In the genomic region with DNA sequence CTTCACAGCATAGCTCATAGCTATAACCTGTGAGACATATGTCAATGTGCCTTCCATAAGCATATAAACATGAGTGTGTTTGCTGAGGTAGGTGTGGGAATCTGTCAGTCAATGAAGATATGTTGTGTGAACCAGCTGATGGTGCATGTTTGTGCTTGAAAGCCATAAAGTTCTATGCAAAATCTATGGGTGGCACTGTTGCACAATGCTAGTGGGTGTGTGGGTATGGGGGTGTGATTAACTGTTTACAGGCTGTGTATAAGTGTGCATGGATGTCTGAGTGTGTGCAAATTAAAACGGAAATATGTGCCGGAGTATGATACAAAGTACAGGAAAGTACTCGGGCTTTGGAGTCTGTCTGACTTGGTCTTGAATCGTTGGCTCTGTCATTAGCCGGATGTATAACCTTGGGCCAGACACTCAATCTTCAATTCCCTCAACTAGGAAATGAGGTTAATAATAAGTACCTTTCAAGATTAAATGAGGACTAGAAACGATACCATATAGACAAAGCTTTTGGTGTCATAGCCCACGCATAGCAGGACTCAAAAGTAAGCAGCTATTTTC, we compare ENCODE assay signal across 8 cellular contexts. TPM values are rescaled to one million over a fixed set of nuclear protein-coding genes. Genes with fewer than 3 reads are reported as not detected.
DNase-seq lines count a peak whose midpoint lies in the region; ATAC-seq, FAIRE-seq and TF ChIP-seq lines count a peak whose summit lies in the region.

No MANE protein-coding gene starts in this region.

- WGBS in H1 (ENCODE audit: extremely low coverage in 1 of 2, insufficient coverage in 1 of 2, insufficient read length in 1 of 2, insufficient replicate concordance in 2 of 2, low coverage in 1 of 2, low lambda C conversion rate in 2 of 2, missing lambda C conversion rate in 1 of 2), 2 experiments, result 78% methylated on average over 7 of the region's 7 CpGs; no CpG with 5 or more reads in 1 of the 2 experiments
- 7% methylated on average over 7 of the region's 7 CpGs for WGBS in suprapubic skin

- peaks cover 25% of the 10 kb centered on the region for H3K36me3 Mint-ChIP-seq in activated CD4-positive, alpha-beta T cell treated with anti-CD3 and anti-CD28 coated beads, Interleukin-2, amount 10 ng/mL, durations not matched to agents 7 days and 5 days (ENCODE audit: low read depth)

- peak overlapping the region; percentile 98 to 99 for H3K4me2 ChIP-seq in H1 (ENCODE audit: insufficient read depth in 1 of 2, low read depth in 2 of 2, low read length in 2 of 2)

- no peak overlapping the region for H4K8ac ChIP-seq in H1 (ENCODE audit: extremely low read depth, insufficient read depth, low read length)

- H3K79me1 ChIP-seq in H1 (ENCODE audit: low read depth, low read length), result no peaks in the 10 kb centered on the region

- no peak overlapping the region for H4K5ac ChIP-seq in H1 (ENCODE audit: insufficient read length, low read depth, low read length)

- 0 out of 2 replicates have a peak overlapping the region, but pooled peaks have one; percentile 2 for H2BK12ac ChIP-seq in H1 (ENCODE audit: low read depth, low read length)

- POLR2A ChIA-PET in activated CD4-positive, alpha-beta T cell treated with anti-CD3 and anti-CD28 coated beads, Interleukin-2, amount 10 ng/mL, durations not matched to agents 7 days and 5 days (lab: Charles Lee), result interaction anchor here (0.6 to 1.5 kb wide), 4 partner anchors 20 to 183 kb away, joined by 3 to 10 read pairs (median 4); no protein-coding TSS in a partner anchor
- POLR2A ChIA-PET in H1 (lab: Charles Lee; ENCODE audit: partially characterized antibody), result interaction anchor here (1.0 kb wide), 1 partner anchor 106 kb away, joined by 4 read pairs; no protein-coding TSS in a partner anchor

- no peak overlapping the region for H3K56ac ChIP-seq in H1 (replicated peaks; ENCODE audit: insufficient read length, low read depth, low read length)

- no peaks in the 10 kb centered on the region for H3K9me3 Mint-ChIP-seq in activated CD4-positive, alpha-beta T cell treated with anti-CD3 and anti-CD28 coated beads, Interleukin-2, amount 10 ng/mL, durations not matched to agents 7 days and 5 days

- no peak overlapping the region for H2AFZ ChIP-seq in H1 (ENCODE audit: low read length)

- no peak overlapping the region for H2AK5ac ChIP-seq in H1 (ENCODE audit: low read depth, low read length)

- H4K91ac ChIP-seq in H1 (replicated peaks; ENCODE audit: insufficient read length, low read length), result no peak overlapping the region

- DNase-seq in NCI-H446 (lab: John Stamatoyannopoulos, UW), result peak; percentile 22 to 45
- DNase-seq in NCI-H446 treated with DMSO at 0.1 percent for 48 hours (lab: John Stamatoyannopoulos, UW), result no peak
- DNase-seq in NCI-H1694 (lab: John Stamatoyannopoulos, UW), result peak; percentile 58
- DNase-seq in activated CD4-positive, alpha-beta T cell treated with anti-CD3 and anti-CD28 coated beads, Interleukin-2, amount 10 ng/mL, durations not matched to agents 7 days and 5 days, result peak; percentile 81
- no peak for DNase-seq in H1 (ENCODE audit: low read depth in 1 of 2, low spot score in 2 of 2)
- DNase-seq in mucosa of gallbladder (ENCODE audit: low spot score), result peak; percentile 51
- DNase-seq in suprapubic skin (ENCODE audit: low spot score in 2 of 2), result no peak

- H3K36me3 ChIP-seq in H1 (ENCODE audit: control insufficient read depth in 2 of 4, insufficient read depth in 4 of 4, low read length in 3 of 4) (no peaks in the 10 kb centered on the region), suprapubic skin (no peaks in the 10 kb centered on the region)

- H3K4me3 Mint-ChIP-seq in activated CD4-positive, alpha-beta T cell treated with anti-CD3 and anti-CD28 coated beads, Interleukin-2, amount 10 ng/mL, durations not matched to agents 7 days and 5 days, result peak overlapping the region; percentile 94

- TF ChIP-seq CTCF in H1 (IDR thresholded peaks at IDR 0.05; ENCODE audit: control extremely low read depth in 1 of 3, insufficient read depth in 1 of 3, low read depth in 1 of 3, low read length in 3 of 3), result no peak
- TF ChIP-seq CTCF in suprapubic skin (IDR thresholded peaks at IDR 0.05), result peak in 1 of 2 donors; percentile 12

- 0 out of 2 replicates have a peak overlapping the region, but pooled peaks have one; percentile 15 for H2BK20ac ChIP-seq in H1 (ENCODE audit: low read length)

- no peaks in the 10 kb centered on the region; a peak in 1 of 4 replicates for H3K79me2 ChIP-seq in H1 (ENCODE audit: control insufficient read depth in 1 of 2, insufficient read depth in 2 of 2, low read length in 2 of 2)

- H3K9ac ChIP-seq in H1 (replicated peaks in 1 of 4; ENCODE audit: extremely low read depth in 1 of 4, low read depth in 3 of 4, low read length in 3 of 4), result no peak overlapping the region

- peak overlapping the region in 2 of 4 experiments; percentile 71 to 74; a peak in 4 of 8 replicates for H3K4me3 ChIP-seq in H1 (ENCODE audit: extremely low read depth in 1 of 4, insufficient read depth in 2 of 4, low read depth in 3 of 4, low read length in 4 of 4)
- H3K4me3 ChIP-seq in suprapubic skin, result peak overlapping the region; percentile 75

- no peaks in the 10 kb centered on the region for H3K27me3 Mint-ChIP-seq in activated CD4-positive, alpha-beta T cell treated with anti-CD3 and anti-CD28 coated beads, Interleukin-2, amount 10 ng/mL, durations not matched to agents 7 days and 5 days

- peak overlapping the region; percentile 90 for H3K27ac Mint-ChIP-seq in activated CD4-positive, alpha-beta T cell treated with anti-CD3 and anti-CD28 coated beads, Interleukin-2, amount 10 ng/mL, durations not matched to agents 7 days and 5 days

- CTCF ChIA-PET in activated CD4-positive, alpha-beta T cell treated with anti-CD3 and anti-CD28 coated beads, Interleukin-2, amount 10 ng/mL, durations not matched to agents 7 days and 5 days (lab: Charles Lee), result interaction anchor here (0.6 to 2.6 kb wide), 14 partner anchors 8 to 77 kb away, joined by 3 to 18 read pairs (median 4); no protein-coding TSS in a partner anchor
- CTCF ChIA-PET in H1 (lab: Charles Lee; ENCODE audit: partially characterized antibody), result interaction anchor here (0.7 to 4.3 kb wide), 14 partner anchors 19 to 353 kb away, joined by 3 to 23 read pairs (median 4); no protein-coding TSS in a partner anchor

- H3K4ac ChIP-seq in H1 (replicated peaks; ENCODE audit: insufficient read length, low read depth, low read length), result no peak overlapping the region

- TF ChIP-seq POLR2A in H1 (IDR thresholded peaks at IDR 0.05; ENCODE audit: control extremely low read depth in 1 of 2, low read depth in 2 of 2, low read length in 2 of 2) (no peak), suprapubic skin (IDR thresholded peaks at IDR 0.05) (no peak)

- H2BK15ac ChIP-seq in H1 (ENCODE audit: low read length), result no peak overlapping the region

- peak; percentile 25 to 27; a peak in 3 of 4 replicates for TF ChIP-seq RAD21 in H1 (IDR thresholded peaks at IDR 0.05 in 1 of 2, conservative IDR thresholded peaks at IDR 0.05 in 1 of 2; ENCODE audit: low read depth in 2 of 2, low read length in 2 of 2)

- no peaks in the 10 kb centered on the region for H3K9me3 ChIP-seq in H1 (ENCODE audit: insufficient read depth in 2 of 2, low read depth in 1 of 2, low read length in 1 of 2)
- no peaks in the 10 kb centered on the region for H3K9me3 ChIP-seq in suprapubic skin

- FAIRE-seq in H1 (lab: Jason Lieb, UNC), result no peak

- H3K4me1 ChIP-seq in H1 (replicated peaks in 1 of 4; ENCODE audit: control insufficient read depth in 3 of 4, insufficient read depth in 4 of 4, low read length in 3 of 4) (peaks cover 9 to 25% (median 17%) of the 10 kb centered on the region in 4 experiments), suprapubic skin (peaks cover 51% of the 10 kb centered on the region)

- H3K14ac ChIP-seq in H1 (ENCODE audit: insufficient read length), result no peak overlapping the region

- peaks cover 20% of the 10 kb centered on the region for H3K23me2 ChIP-seq in H1 (ENCODE audit: low read depth, low read length)

- H3K23ac ChIP-seq in H1 (ENCODE audit: insufficient read length), result no peak overlapping the region

- H3K4me1 Mint-ChIP-seq in activated CD4-positive, alpha-beta T cell treated with anti-CD3 and anti-CD28 coated beads, Interleukin-2, amount 10 ng/mL, durations not matched to agents 7 days and 5 days, result peaks cover 68% of the 10 kb centered on the region

- peak overlapping the region; percentile 52; the same call in 1 of the 2 replicates for H3K18ac ChIP-seq in H1 (ENCODE audit: extremely low read depth, low read length)

- peak overlapping the region; percentile 8 for H2BK120ac ChIP-seq in H1 (replicated peaks; ENCODE audit: low read depth, low read length)

- ATAC-seq in GM19035 (IDR thresholded peaks at IDR 0.05; ENCODE audit: unreplicated experiment), result no peak

- peaks cover 0 to 2% of the 10 kb centered on the region in 2 experiments for H4K20me1 ChIP-seq in H1 (replicated peaks in 1 of 2; ENCODE audit: control insufficient read depth in 1 of 2, insufficient read depth in 2 of 2, low read length in 2 of 2)

- no peak overlapping the region for H2BK5ac ChIP-seq in H1 (ENCODE audit: low read depth, low read length)

- TF ChIP-seq EP300 in H1 (IDR thresholded peaks at IDR 0.05; ENCODE audit: borderline replicate concordance in 1 of 2, low read depth in 2 of 2, low read length in 2 of 2) (no peak), suprapubic skin (IDR thresholded peaks at IDR 0.05) (no peak)

- H3K27me3 ChIP-seq in H1 (replicated peaks in 1 of 4; ENCODE audit: control insufficient read depth in 3 of 4, extremely low read depth in 1 of 4, insufficient read depth in 3 of 4, low read length in 3 of 4), result peaks cover 4 to 23% (median 10%) of the 10 kb centered on the region in 4 experiments
- H3K27me3 ChIP-seq in suprapubic skin, result no peaks in the 10 kb centered on the region

- H3K27ac ChIP-seq in H1 (ENCODE audit: low read depth, low read length) (no peak overlapping the region), suprapubic skin (peak overlapping the region; percentile 94)

TF ChIP-seq in H1, 55 proteins besides CTCF, POLR2A, EP300 and RAD21 (continues in another document):
- TF ChIP-seq HDAC6 (IDR thresholded peaks at IDR 0.05; ENCODE audit: low read depth, low read length) (no peak), RNF2 (IDR thresholded peaks at IDR 0.05; ENCODE audit: borderline replicate concordance, low read depth, low read length, missing control alignments, poor library complexity, severe bottlenecking) (no peak)

RNA-seq across cellular contexts. Expression of gene ATP2B4, which starts 0.9 kb away (rescaled TPM):
- 10 to 100 TPM; 77.8 to 82.4 TPM for total RNA-seq in activated CD4-positive, alpha-beta T cell treated with anti-CD3 and anti-CD28 coated beads, Interleukin-2, amount 10 ng/mL, durations not matched to agents 7 days and 5 days
- 11.2 and 12.3 TPM in 2 replicates for total RNA-seq in H1 (2021; fragmentation: NEBNext Ultra II Directional; extraction: Animal tissue kit (Norgen Biotek cat#: 25700))
- 12.2 and 17.5 TPM in 2 replicates for polyA plus RNA-seq in H1 (2011; rRNA removed)
- 17.0 TPM for polyA plus RNA-seq in H1 (2011; cell fraction: cytosol; rRNA removed)
- polyA plus RNA-seq in H1 (2011; cell fraction: nucleus; rRNA removed), result 27.5 TPM
- 12.1 to 18.5 TPM (median 15.9 TPM) in 4 replicates for polyA plus RNA-seq in H1 (2012, experiment 1 of 2)
- 1.3 TPM for polyA plus RNA-seq in H1 (2012, experiment 2 of 2)
- 16.3 TPM for polyA plus RNA-seq in H1 (2013, experiment 1 of 2)
- 14.3 TPM for polyA plus RNA-seq in H1 (2013, experiment 2 of 2)
- polyA minus RNA-seq in H1 (2011; rRNA and poly(A)+ RNA removed), result 66.3 and 82.5 TPM in 2 replicates
- 35.2 TPM for polyA minus RNA-seq in H1 (2011; cell fraction: cytosol; rRNA and poly(A)+ RNA removed)
- 34.8 TPM for polyA minus RNA-seq in H1 (2011; cell fraction: nucleus; rRNA and poly(A)+ RNA removed)
- 107 TPM for total RNA-seq in mucosa of gallbladder
- 100 to 1,000 TPM; 164 to 220 (median 166) TPM for total RNA-seq in suprapubic skin

Comparison
In these comparisons a context has a peak if more than half of its experiments do, and no peak if none do; other contexts are left out.
1. DNase-seq: peak in NCI-H446 (2 of 2), NCI-H1694 (single experiment), activated CD4-positive, alpha-beta T cell treated with anti-CD3 and anti-CD28 coated beads, Interleukin-2, amount 10 ng/mL, durations not matched to agents 7 days and 5 days (single experiment) and mucosa of gallbladder (single experiment); none in NCI-H446 treated with DMSO at 0.1 percent for 48 hours (single experiment), H1 (0 of 2) and suprapubic skin (0 of 2).